1 cellular context compared by ENCODE assay signal in the genomic region with DNA sequence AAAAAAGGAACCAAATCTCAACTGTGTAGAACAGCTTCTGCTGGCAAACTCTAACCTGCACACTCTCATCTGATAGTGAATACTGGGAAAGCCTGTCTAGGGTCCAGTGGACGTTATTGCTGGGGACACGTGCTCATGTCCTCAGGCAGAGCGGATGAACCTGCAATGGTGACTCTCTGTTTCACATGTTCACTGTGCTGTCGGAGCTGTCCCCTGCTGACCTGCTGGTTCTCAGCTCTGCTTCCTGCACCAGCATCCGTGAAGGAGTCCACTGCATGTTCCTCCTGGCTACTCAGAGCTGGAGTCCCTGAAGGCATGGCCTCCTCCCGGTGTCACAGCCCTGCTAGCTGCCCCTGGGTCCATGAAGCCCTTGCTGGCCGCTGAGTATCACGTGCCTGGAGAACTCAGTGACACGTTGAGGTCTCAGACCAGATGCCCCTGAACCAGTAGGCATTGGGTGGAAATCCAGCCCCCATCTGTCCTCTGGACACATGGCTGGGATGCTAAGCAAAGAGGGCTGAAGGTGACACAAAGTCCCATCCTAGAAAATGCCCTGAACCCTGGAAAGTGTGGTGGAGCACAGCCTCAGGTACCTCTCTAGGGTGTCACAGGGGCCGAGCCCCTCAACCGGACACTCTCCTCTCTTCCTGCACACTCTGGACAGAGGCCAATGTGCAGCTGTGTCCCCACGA.
TF ChIP-seq lines count a peak whose summit lies in the region.

No MANE protein-coding gene starts in this region.

TF ChIP-seq in H1, 55 proteins besides CTCF, POLR2A, EP300 and RAD21:
- TF ChIP-seq EZH2 (IDR thresholded peaks at IDR 0.05; ENCODE audit: low read depth, low read length, severe bottlenecking), result peak; percentile 2
- no peak for TF ChIP-seq CHD1 (IDR thresholded peaks at IDR 0.05; ENCODE audit: low read depth, low read length)
